Comparison of ENCODE assay signal across 1 cellular context in the genomic region with DNA sequence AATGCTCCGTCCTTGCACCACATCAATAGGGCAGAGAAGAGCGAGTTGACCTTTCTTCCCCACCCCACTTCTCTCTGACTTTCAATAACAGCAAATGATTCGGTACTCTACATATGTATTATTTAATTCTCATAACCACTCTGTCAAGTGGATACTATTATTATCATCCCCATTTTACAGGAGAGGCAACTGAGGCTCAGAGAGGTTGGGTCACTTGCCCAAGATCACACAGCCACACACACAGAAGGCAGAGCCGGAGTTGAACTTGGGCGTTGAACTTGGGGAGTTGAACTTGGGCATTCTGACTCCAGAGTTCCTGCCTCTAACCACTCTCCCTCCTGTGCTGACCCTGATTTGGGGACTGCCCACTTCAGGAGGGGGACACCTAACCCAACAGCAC.
TF ChIP-seq lines count a peak whose summit lies in the region.

No MANE protein-coding gene starts in this region.

TF ChIP-seq in GM23338, 12 proteins besides CTCF, POLR2A, EP300 and RAD21 (continued from another document):
- TF ChIP-seq, protein P1, sequence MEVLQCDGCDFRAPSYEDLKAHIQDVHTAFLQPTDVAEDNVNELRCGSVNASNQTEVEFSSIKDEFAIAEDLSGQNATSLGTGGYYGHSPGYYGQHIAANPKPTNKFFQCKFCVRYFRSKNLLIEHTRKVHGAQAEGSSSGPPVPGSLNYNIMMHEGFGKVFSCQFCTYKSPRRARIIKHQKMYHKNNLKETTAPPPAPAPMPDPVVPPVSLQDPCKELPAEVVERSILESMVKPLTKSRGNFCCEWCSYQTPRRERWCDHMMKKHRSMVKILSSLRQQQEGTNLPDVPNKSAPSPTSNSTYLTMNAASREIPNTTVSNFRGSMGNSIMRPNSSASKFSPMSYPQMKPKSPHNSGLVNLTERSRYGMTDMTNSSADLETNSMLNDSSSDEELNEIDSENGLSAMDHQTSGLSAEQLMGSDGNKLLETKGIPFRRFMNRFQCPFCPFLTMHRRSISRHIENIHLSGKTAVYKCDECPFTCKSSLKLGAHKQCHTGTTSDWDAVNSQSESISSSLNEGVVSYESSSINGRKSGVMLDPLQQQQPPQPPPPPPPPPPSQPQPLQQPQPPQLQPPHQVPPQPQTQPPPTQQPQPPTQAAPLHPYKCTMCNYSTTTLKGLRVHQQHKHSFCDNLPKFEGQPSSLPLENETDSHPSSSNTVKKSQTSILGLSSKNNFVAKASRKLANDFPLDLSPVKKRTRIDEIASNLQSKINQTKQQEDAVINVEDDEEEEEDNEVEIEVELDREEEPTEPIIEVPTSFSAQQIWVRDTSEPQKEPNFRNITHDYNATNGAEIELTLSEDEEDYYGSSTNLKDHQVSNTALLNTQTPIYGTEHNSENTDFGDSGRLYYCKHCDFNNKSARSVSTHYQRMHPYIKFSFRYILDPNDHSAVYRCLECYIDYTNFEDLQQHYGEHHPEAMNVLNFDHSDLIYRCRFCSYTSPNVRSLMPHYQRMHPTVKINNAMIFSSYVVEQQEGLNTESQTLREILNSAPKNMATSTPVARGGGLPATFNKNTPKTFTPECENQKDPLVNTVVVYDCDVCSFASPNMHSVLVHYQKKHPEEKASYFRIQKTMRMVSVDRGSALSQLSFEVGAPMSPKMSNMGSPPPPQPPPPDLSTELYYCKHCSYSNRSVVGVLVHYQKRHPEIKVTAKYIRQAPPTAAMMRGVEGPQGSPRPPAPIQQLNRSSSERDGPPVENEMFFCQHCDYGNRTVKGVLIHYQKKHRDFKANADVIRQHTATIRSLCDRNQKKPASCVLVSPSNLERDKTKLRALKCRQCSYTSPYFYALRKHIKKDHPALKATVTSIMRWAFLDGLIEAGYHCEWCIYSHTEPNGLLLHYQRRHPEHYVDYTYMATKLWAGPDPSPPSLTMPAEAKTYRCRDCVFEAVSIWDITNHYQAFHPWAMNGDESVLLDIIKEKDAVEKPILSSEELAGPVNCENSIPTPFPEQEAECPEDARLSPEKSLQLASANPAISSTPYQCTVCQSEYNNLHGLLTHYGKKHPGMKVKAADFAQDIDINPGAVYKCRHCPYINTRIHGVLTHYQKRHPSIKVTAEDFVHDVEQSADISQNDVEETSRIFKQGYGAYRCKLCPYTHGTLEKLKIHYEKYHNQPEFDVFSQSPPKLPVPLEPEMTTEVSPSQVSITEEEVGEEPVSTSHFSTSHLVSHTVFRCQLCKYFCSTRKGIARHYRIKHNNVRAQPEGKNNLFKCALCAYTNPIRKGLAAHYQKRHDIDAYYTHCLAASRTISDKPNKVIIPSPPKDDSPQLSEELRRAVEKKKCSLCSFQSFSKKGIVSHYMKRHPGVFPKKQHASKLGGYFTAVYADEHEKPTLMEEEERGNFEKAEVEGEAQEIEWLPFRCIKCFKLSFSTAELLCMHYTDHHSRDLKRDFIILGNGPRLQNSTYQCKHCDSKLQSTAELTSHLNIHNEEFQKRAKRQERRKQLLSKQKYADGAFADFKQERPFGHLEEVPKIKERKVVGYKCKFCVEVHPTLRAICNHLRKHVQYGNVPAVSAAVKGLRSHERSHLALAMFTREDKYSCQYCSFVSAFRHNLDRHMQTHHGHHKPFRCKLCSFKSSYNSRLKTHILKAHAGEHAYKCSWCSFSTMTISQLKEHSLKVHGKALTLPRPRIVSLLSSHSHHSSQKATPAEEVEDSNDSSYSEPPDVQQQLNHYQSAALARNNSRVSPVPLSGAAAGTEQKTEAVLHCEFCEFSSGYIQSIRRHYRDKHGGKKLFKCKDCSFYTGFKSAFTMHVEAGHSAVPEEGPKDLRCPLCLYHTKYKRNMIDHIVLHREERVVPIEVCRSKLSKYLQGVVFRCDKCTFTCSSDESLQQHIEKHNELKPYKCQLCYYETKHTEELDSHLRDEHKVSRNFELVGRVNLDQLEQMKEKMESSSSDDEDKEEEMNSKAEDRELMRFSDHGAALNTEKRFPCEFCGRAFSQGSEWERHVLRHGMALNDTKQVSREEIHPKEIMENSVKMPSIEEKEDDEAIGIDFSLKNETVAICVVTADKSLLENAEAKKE (CRISPR knock-in tag; IDR thresholded peaks at IDR 0.05), result no peak
- TF ChIP-seq POLR2AphosphoS5 (IDR thresholded peaks at IDR 0.05; ENCODE audit: low read depth) (no peak), EZH2phosphoT487 (IDR thresholded peaks at IDR 0.05; ENCODE audit: unreplicated experiment) (no peak), STAT1 (IDR thresholded peaks at IDR 0.05; ENCODE audit: unreplicated experiment) (no peak)
